ENCODE assay signal across 13 cellular contexts in genomic region chr1:8941906-8942305, GRCh38. TPM values are rescaled to one million over a fixed set of nuclear protein-coding genes. Genes with fewer than 3 reads are reported as not detected.
DNase-seq lines count a peak whose midpoint lies in the region; ATAC-seq and FAIRE-seq lines count a peak whose summit lies in the region.
"Had no signal": no experiment of that assay in that cellular context is flagged by ENCODE, and none has a peak within 500 bp of the region (broad histone marks: within the 10 kb centered on the region; RNA-seq: fewer than 3 reads in every experiment).

No MANE protein-coding gene starts in this region.

- intact Hi-C loops in left cardiac atrium (cut with DNase I) (no loop called here), left ventricle myocardium superior (cut with micrococcal nuclease) (no loop called here)

- DNase-seq in left cardiac atrium = no peak
- no peak for DNase-seq in left ventricle myocardium superior
- peak; percentile 47 to 54 for DNase-seq in frontal cortex (ENCODE audit: low spot score in 2 of 2)
- peak; percentile 88 for DNase-seq in urothelium cell line (ENCODE audit: low spot score)
- no peak for DNase-seq in effector CD8-positive, alpha-beta T cell (lab: John Stamatoyannopoulos, UW)
- DNase-seq in NCI-H1436 treated with DMSO at 0.1 percent for 48 hours (lab: John Stamatoyannopoulos, UW) = no peak
- DNase-seq: activated CD4-positive, alpha-beta T cell treated with anti-CD3 and anti-CD28 coated beads, Interleukin-2, amount 50 U/mL, for 4 hours; NCI-H526 treated with DMSO at 0.1 percent for 48 hours had no signal

- no peaks in the 10 kb centered on the region for H3K9me3 Mint-ChIP-seq in activated naive CD8-positive, alpha-beta T cell (ENCODE audit: low read depth)
- H3K9me3 Mint-ChIP-seq: CD4-positive, CD25-positive, alpha-beta regulatory T cell had no signal

- H3K27me3 Mint-ChIP-seq in activated naive CD8-positive, alpha-beta T cell = no peaks in the 10 kb centered on the region
- H3K27me3 Mint-ChIP-seq: CD4-positive, CD25-positive, alpha-beta regulatory T cell had no signal

- ATAC-seq in left cardiac atrium = peak; percentile 23 to 81
- no peak for ATAC-seq in left ventricle myocardium superior
- no peak for ATAC-seq in HG03442 (IDR thresholded peaks at IDR 0.05; ENCODE audit: unreplicated experiment)

- H3K27ac Mint-ChIP-seq in activated naive CD8-positive, alpha-beta T cell = peak overlapping the region; percentile 70

- no peak overlapping the region for H3K4me3 Mint-ChIP-seq in activated naive CD8-positive, alpha-beta T cell

- H3K4me1 Mint-ChIP-seq in activated naive CD8-positive, alpha-beta T cell (ENCODE audit: low read depth) = peaks cover 91% of the 10 kb centered on the region

- H3K36me3 Mint-ChIP-seq in activated naive CD8-positive, alpha-beta T cell = no peaks in the 10 kb centered on the region
- H3K36me3 Mint-ChIP-seq: CD4-positive, CD25-positive, alpha-beta regulatory T cell had no signal

- peak; percentile 97 for FAIRE-seq in frontal cortex (lab: Jason Lieb, UNC)
- FAIRE-seq in urothelium cell line (lab: Jason Lieb, UNC) = no peak

RNA-seq across cellular contexts. Expression of gene CA6, which starts 3.8 kb away (rescaled TPM):
- total RNA-seq in left cardiac atrium = not detected
- total RNA-seq in left ventricle myocardium superior = not detected
- total RNA-seq in frontal cortex = not detected
- total RNA-seq: CD4-positive, CD25-positive, alpha-beta regulatory T cell; esophagus muscularis mucosa; osteocyte had no signal

Comparison
In these comparisons a context has a peak if more than half of its experiments do, and no peak if none do; other contexts are left out.
1. ATAC-seq: peak in left cardiac atrium (2 of 2); none in left ventricle myocardium superior (single experiment) and HG03442 (single experiment).
2. DNase-seq: peak in frontal cortex (2 of 2) and urothelium cell line (single experiment); none in left cardiac atrium (single experiment), left ventricle myocardium superior (single experiment), effector CD8-positive, alpha-beta T cell (single experiment) and NCI-H1436 treated with DMSO at 0.1 percent for 48 hours (single experiment).